17 cellular contexts compared by ENCODE assay signal in the genomic region with DNA sequence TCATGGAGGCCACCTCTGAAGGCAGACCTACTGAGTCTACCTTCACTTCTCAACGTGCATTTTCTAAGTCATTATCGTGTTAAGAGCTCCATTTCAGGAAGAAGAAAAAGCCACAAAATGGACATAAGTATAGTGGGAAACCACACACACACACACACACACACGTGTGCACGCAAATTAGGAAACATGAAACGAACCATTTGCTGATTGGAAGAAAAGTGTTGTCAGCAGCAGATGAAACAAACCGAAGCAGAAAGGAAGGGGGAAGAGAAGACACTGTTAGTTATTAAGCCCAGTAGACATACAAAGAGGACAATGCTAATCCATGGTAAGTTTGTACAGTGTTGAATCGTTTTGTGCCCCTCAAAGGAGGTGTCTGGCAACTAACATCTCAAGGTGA.
"Had no signal": no experiment of that assay in that cellular context is flagged by ENCODE, and none has a peak within 500 bp of the region (broad histone marks: within the 10 kb centered on the region; RNA-seq: fewer than 3 reads in every experiment).

No MANE protein-coding gene starts in this region.

- H3K4me3 Mint-ChIP-seq: activated CD4-positive, alpha-beta memory T cell treated with anti-CD3 and anti-CD28 coated beads, Interleukin-2, amount 10 ng/mL, durations not matched to agents 7 days and 5 days; activated naive CD8-positive, alpha-beta T cell treated with anti-CD3 and anti-CD28 coated beads, Interleukin-2, amount 50 U/mL, for 24 hours; naive thymus-derived CD4-positive, alpha-beta T cell; neural progenitor cell; stimulated activated naive B cell treated with anti-CD40 and anti-IgM and Interleukin-4, amounts not matched to agents 10 μg/mL and 1 μg/mL and 100 μg/mL, for 72 hours had no signal

- H3K27me3 ChIP-seq: foreskin keratinocyte, hepatocyte, neural progenitor cell, sigmoid colon, transverse colon had no signal

- H3K4me1 Mint-ChIP-seq: activated CD4-positive, alpha-beta memory T cell treated with anti-CD3 and anti-CD28 coated beads, Interleukin-2, amount 10 ng/mL, durations not matched to agents 7 days and 5 days; activated naive CD8-positive, alpha-beta T cell treated with anti-CD3 and anti-CD28 coated beads, Interleukin-2, amount 50 U/mL, for 24 hours; neural progenitor cell; stimulated activated naive B cell treated with anti-CD40 and anti-IgM and Interleukin-4, amounts not matched to agents 10 μg/mL and 1 μg/mL and 100 μg/mL, for 72 hours had no signal

- H3K9me3 Mint-ChIP-seq: activated CD4-positive, alpha-beta memory T cell treated with anti-CD3 and anti-CD28 coated beads, Interleukin-2, amount 10 ng/mL, durations not matched to agents 7 days and 5 days; activated naive CD8-positive, alpha-beta T cell treated with anti-CD3 and anti-CD28 coated beads, Interleukin-2, amount 50 U/mL, for 24 hours; naive thymus-derived CD4-positive, alpha-beta T cell; neural progenitor cell; stimulated activated naive B cell treated with anti-CD40 and anti-IgM and Interleukin-4, amounts not matched to agents 10 μg/mL and 1 μg/mL and 100 μg/mL, for 72 hours had no signal

- H3K27ac Mint-ChIP-seq: activated CD4-positive, alpha-beta memory T cell treated with anti-CD3 and anti-CD28 coated beads, Interleukin-2, amount 10 ng/mL, durations not matched to agents 7 days and 5 days; activated naive CD8-positive, alpha-beta T cell treated with anti-CD3 and anti-CD28 coated beads, Interleukin-2, amount 50 U/mL, for 24 hours; neural progenitor cell; stimulated activated naive B cell treated with anti-CD40 and anti-IgM and Interleukin-4, amounts not matched to agents 10 μg/mL and 1 μg/mL and 100 μg/mL, for 72 hours had no signal

- ATAC-seq: activated naive CD8-positive, alpha-beta T cell treated with anti-CD3 and anti-CD28 coated beads, Interleukin-2, amount 50 U/mL, for 24 hours; foreskin keratinocyte; naive thymus-derived CD4-positive, alpha-beta T cell; stimulated activated naive B cell treated with anti-CD40 and anti-IgM and Interleukin-4, amounts not matched to agents 10 μg/mL and 1 μg/mL and 100 μg/mL, for 72 hours had no signal

- H3K4me3 ChIP-seq: hepatocyte, left ventricle myocardium inferior, neural progenitor cell, sigmoid colon, smooth muscle cell, transverse colon had no signal

- H3K27ac ChIP-seq: foreskin keratinocyte, hepatocyte, left ventricle myocardium inferior, neural progenitor cell, sigmoid colon, transverse colon had no signal

- H3K36me3 ChIP-seq: neural progenitor cell had no signal

- H3K9me3 ChIP-seq: left ventricle myocardium inferior, sigmoid colon, transverse colon had no signal

- DNase-seq: activated CD4-positive, alpha-beta memory T cell treated with anti-CD3 and anti-CD28 coated beads, Interleukin-2, amount 10 ng/mL, durations not matched to agents 7 days and 5 days; activated CD4-positive, alpha-beta T cell treated with anti-CD3 and anti-CD28 coated beads for 48 hours; activated CD4-positive, CD25-positive, alpha-beta regulatory T cell; activated effector memory CD4-positive, alpha-beta T cell treated with anti-CD3 and anti-CD28 coated beads, Interleukin-2, amount 50 U/mL, for 16 hours; activated naive CD4-positive, alpha-beta T cell treated with anti-CD3 and anti-CD28 coated beads, Interleukin-2, amount 50 U/mL, for 16 hours; activated naive CD8-positive, alpha-beta T cell treated with anti-CD3 and anti-CD28 coated beads, Interleukin-2, amount 50 U/mL, for 24 hours; erythroblast; foreskin keratinocyte; left ventricle myocardium inferior; naive thymus-derived CD4-positive, alpha-beta T cell; sigmoid colon; stimulated activated CD4-positive, alpha-beta T cell treated with anti-CD3 and anti-CD28 coated beads, Interleukin-15, amount 100 ng/mL, for 24 hours; stimulated activated naive B cell treated with anti-CD40 and anti-IgM and Interleukin-4, amounts not matched to agents 10 μg/mL and 1 μg/mL and 100 μg/mL, for 72 hours; transverse colon had no signal

- H3K27me3 Mint-ChIP-seq: activated CD4-positive, alpha-beta memory T cell treated with anti-CD3 and anti-CD28 coated beads, Interleukin-2, amount 10 ng/mL, durations not matched to agents 7 days and 5 days; activated naive CD8-positive, alpha-beta T cell treated with anti-CD3 and anti-CD28 coated beads, Interleukin-2, amount 50 U/mL, for 24 hours; naive thymus-derived CD4-positive, alpha-beta T cell; stimulated activated naive B cell treated with anti-CD40 and anti-IgM and Interleukin-4, amounts not matched to agents 10 μg/mL and 1 μg/mL and 100 μg/mL, for 72 hours had no signal

- H3K4me1 ChIP-seq: foreskin keratinocyte, left ventricle myocardium inferior, neural progenitor cell, sigmoid colon, transverse colon had no signal
